Comparison of ENCODE assay signal across 8 cellular contexts in genomic region chr3:195147649-195148121, GRCh38.
DNase-seq lines count a peak whose midpoint lies in the region; ATAC-seq and TF ChIP-seq lines count a peak whose summit lies in the region.

No MANE protein-coding gene starts in this region.

- no peak for TF ChIP-seq CTCF in osteocyte (IDR thresholded peaks at IDR 0.05)

- no peaks in the 10 kb centered on the region for H3K27me3 Mint-ChIP-seq in activated naive CD8-positive, alpha-beta T cell treated with anti-CD3 and anti-CD28 coated beads for 36 hours
- peaks cover 0 to 15% (median 0%) of the 10 kb centered on the region in 5 donors for H3K27me3 Mint-ChIP-seq in naive thymus-derived CD4-positive, alpha-beta T cell
- H3K27me3 Mint-ChIP-seq in osteocyte (ENCODE audit: unreplicated experiment) = no peaks in the 10 kb centered on the region

- H3K4me3 ChIP-seq in BLaER1 treated with 17β-estradiol and CSF1 and Interleukin-3, amounts not matched to agents 10 nM and 100 nM = peak overlapping the region in 7 of 10 experiments; percentile 7 to 42 (median 24); a peak in 12 of 20 replicates
- H3K4me3 ChIP-seq in naive thymus-derived CD4-positive, alpha-beta T cell (ENCODE audit: low read length) = peak overlapping the region; percentile 27

- intact Hi-C loops in naive thymus-derived CD4-positive, alpha-beta T cell (cut with micrococcal nuclease) = loop anchor here in 1 of 2 donors (1.0 to 10.0 kb wide), 2 partner anchors 297 to 462 kb away; partner anchors contain the start of genes ACAP2 and FAM43A

- CTCF ChIA-PET in naive thymus-derived CD4-positive, alpha-beta T cell (lab: Charles Lee) = interaction anchor here (0.7 kb wide), 1 partner anchor 124 kb away, joined by 3 read pairs; no protein-coding TSS in a partner anchor

- H3K9me3 Mint-ChIP-seq in activated naive CD8-positive, alpha-beta T cell treated with anti-CD3 and anti-CD28 coated beads for 36 hours = no peaks in the 10 kb centered on the region
- peaks cover 0 to 6% (median 0%) of the 10 kb centered on the region in 11 donors for H3K9me3 Mint-ChIP-seq in naive thymus-derived CD4-positive, alpha-beta T cell
- H3K9me3 Mint-ChIP-seq in osteocyte (ENCODE audit: unreplicated experiment) = no peaks in the 10 kb centered on the region

- peaks cover 0 to 7% (median 0%) of the 10 kb centered on the region in 11 experiments; a peak in 2 of 22 replicates for H4K20me1 ChIP-seq in BLaER1 treated with 17β-estradiol and CSF1 and Interleukin-3, amounts not matched to agents 10 nM and 100 nM

- DNase-seq in GM19238 (ENCODE audit: insufficient read length, low spot score) (peak; percentile 65), putamen (ENCODE audit: low spot score) (no peak), NCI-H526 (lab: John Stamatoyannopoulos, UW) (no peak), osteocyte (ENCODE audit: extremely low spot score, unreplicated experiment) (no peak)
- DNase-seq in activated naive CD8-positive, alpha-beta T cell treated with anti-CD3 and anti-CD28 coated beads for 36 hours = peak; percentile 49
- peak in 3 of 9 donors; percentile 4 to 15 (median 4) for DNase-seq in naive thymus-derived CD4-positive, alpha-beta T cell

- no peaks in the 10 kb centered on the region; a peak in 1 of 22 replicates for H3K36me3 ChIP-seq in BLaER1 treated with 17β-estradiol and CSF1 and Interleukin-3, amounts not matched to agents 10 nM and 100 nM
- H3K36me3 ChIP-seq in naive thymus-derived CD4-positive, alpha-beta T cell (ENCODE audit: control insufficient read depth in 2 of 3, insufficient read depth in 3 of 3, low read length in 3 of 3) = no peaks in the 10 kb centered on the region

- peak overlapping the region in 8 of 11 experiments; percentile 38 to 77 (median 64); a peak in 13 of 22 replicates for H3K9ac ChIP-seq in BLaER1 treated with 17β-estradiol and CSF1 and Interleukin-3, amounts not matched to agents 10 nM and 100 nM

- H3K27ac Mint-ChIP-seq in activated naive CD8-positive, alpha-beta T cell treated with anti-CD3 and anti-CD28 coated beads for 36 hours = peak overlapping the region; percentile 22
- H3K27ac Mint-ChIP-seq in naive thymus-derived CD4-positive, alpha-beta T cell = peak overlapping the region in 5 of 9 donors; percentile 78 to 94 (median 84)
- H3K27ac Mint-ChIP-seq in osteocyte (ENCODE audit: unreplicated experiment) = no peak overlapping the region

- peak overlapping the region in 9 of 11 experiments; percentile 36 to 89 (median 75); a peak in 15 of 22 replicates for H3K27ac ChIP-seq in BLaER1 treated with 17β-estradiol and CSF1 and Interleukin-3, amounts not matched to agents 10 nM and 100 nM
- H3K27ac ChIP-seq in naive thymus-derived CD4-positive, alpha-beta T cell (ENCODE audit: low read depth, low read length) = no peak overlapping the region

- no peaks in the 10 kb centered on the region for H3K27me3 ChIP-seq in BLaER1 treated with 17β-estradiol and CSF1 and Interleukin-3, amounts not matched to agents 10 nM and 100 nM
- H3K27me3 ChIP-seq in naive thymus-derived CD4-positive, alpha-beta T cell (ENCODE audit: control insufficient read depth in 2 of 2, insufficient read depth in 2 of 2, low read length in 2 of 2) = no peaks in the 10 kb centered on the region

- peaks cover 32% of the 10 kb centered on the region for H3K4me1 Mint-ChIP-seq in activated naive CD8-positive, alpha-beta T cell treated with anti-CD3 and anti-CD28 coated beads for 36 hours
- H3K4me1 Mint-ChIP-seq in naive thymus-derived CD4-positive, alpha-beta T cell = peaks cover 13 to 42% (median 34%) of the 10 kb centered on the region in 7 donors
- peaks cover 26% of the 10 kb centered on the region for H3K4me1 Mint-ChIP-seq in osteocyte (ENCODE audit: unreplicated experiment)

- H3K4me2 ChIP-seq in BLaER1 treated with 17β-estradiol and CSF1 and Interleukin-3, amounts not matched to agents 10 nM and 100 nM = peak overlapping the region; percentile 83 to 96 (median 88)

- POLR2A ChIA-PET in naive thymus-derived CD4-positive, alpha-beta T cell (lab: Charles Lee) = interaction anchor here (0.7 kb wide), 1 partner anchor 542 kb away, joined by 4 read pairs; no protein-coding TSS in a partner anchor

- no peaks in the 10 kb centered on the region for H3K9me3 ChIP-seq in BLaER1 treated with 17β-estradiol and CSF1 and Interleukin-3, amounts not matched to agents 10 nM and 100 nM (replicated peaks in 1 of 11)
- H3K9me3 ChIP-seq in naive thymus-derived CD4-positive, alpha-beta T cell (ENCODE audit: control insufficient read depth in 2 of 3, low read length in 3 of 3) = no peaks in the 10 kb centered on the region

- peak; percentile 79 for ATAC-seq in HG03175 (IDR thresholded peaks at IDR 0.05; ENCODE audit: unreplicated experiment)
- peak; percentile 72 for ATAC-seq in naive thymus-derived CD4-positive, alpha-beta T cell

- peak overlapping the region; percentile 83 for H3K4me3 Mint-ChIP-seq in activated naive CD8-positive, alpha-beta T cell treated with anti-CD3 and anti-CD28 coated beads for 36 hours
- peak overlapping the region; percentile 37 to 96 (median 79) for H3K4me3 Mint-ChIP-seq in naive thymus-derived CD4-positive, alpha-beta T cell
- H3K4me3 Mint-ChIP-seq in osteocyte (ENCODE audit: unreplicated experiment) = no peak overlapping the region

- H3K4me1 ChIP-seq in BLaER1 treated with 17β-estradiol and CSF1 and Interleukin-3, amounts not matched to agents 10 nM and 100 nM = peaks cover 51 to 88% (median 81%) of the 10 kb centered on the region in 10 experiments
- peaks cover 4 to 9% of the 10 kb centered on the region in 2 donors for H3K4me1 ChIP-seq in naive thymus-derived CD4-positive, alpha-beta T cell (ENCODE audit: control insufficient read depth in 2 of 2, insufficient read depth in 2 of 2, low read length in 2 of 2)

- H3K36me3 Mint-ChIP-seq in activated naive CD8-positive, alpha-beta T cell treated with anti-CD3 and anti-CD28 coated beads for 36 hours = peaks cover 9% of the 10 kb centered on the region
- peaks cover 0 to 14% (median 7%) of the 10 kb centered on the region in 5 donors for H3K36me3 Mint-ChIP-seq in naive thymus-derived CD4-positive, alpha-beta T cell
- H3K36me3 Mint-ChIP-seq in osteocyte (ENCODE audit: unreplicated experiment) = no peaks in the 10 kb centered on the region

Comparison
In these comparisons a context has a peak if more than half of its experiments do, and no peak if none do; other contexts are left out.
1. DNase-seq: peak in GM19238 (single experiment) and activated naive CD8-positive, alpha-beta T cell treated with anti-CD3 and anti-CD28 coated beads for 36 hours (single experiment); none in putamen (single experiment), NCI-H526 (0 of 2) and osteocyte (single experiment).